Comparison of ENCODE assay signal across 1 cellular context in the genomic region with DNA sequence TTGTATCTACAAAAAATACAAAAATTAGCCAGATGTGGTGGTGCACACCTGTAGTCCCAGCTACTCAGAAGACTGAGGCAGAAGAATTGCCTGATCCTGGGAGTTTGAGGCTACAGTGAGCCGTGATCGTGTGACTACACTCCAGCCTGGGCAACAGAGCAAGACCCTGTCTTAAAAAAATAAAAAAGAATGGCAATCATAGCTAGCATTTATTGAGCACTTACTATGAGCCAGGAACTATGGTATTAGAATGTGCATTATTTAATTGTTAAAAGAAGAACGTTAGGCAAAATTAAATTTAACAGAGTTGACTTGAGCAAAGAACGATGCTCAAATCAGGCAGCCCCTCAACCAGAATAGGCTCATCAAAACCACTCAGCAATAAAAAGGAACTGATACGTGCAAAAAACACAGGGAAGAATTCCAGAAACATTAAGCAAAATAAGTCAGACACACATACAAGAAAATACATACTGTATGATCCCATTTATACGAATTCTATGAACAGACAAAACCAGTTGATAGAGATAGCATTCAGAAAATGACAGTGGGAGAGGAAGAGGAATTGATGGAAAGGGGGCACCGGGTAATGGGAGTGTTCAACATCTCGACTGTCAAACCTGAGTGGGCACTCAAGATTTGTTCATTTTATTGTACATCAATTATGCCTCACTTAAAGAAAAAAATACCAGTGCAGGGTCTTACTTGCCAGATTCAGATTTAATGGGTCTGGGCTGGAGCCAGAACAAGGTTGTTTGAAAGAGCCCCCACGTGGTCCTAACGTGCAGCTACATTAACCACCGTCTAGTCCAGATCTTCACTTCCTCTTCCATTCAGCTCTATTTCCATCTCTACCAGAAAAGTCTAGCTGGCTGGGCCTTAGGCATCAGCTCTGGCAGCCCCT.
TF ChIP-seq lines count a peak whose summit lies in the region.

No MANE protein-coding gene starts in this region.

TF ChIP-seq in K562, 482 proteins besides CTCF, POLR2A, EP300 and RAD21 (continued from another document):
- TF ChIP-seq, protein P1, sequence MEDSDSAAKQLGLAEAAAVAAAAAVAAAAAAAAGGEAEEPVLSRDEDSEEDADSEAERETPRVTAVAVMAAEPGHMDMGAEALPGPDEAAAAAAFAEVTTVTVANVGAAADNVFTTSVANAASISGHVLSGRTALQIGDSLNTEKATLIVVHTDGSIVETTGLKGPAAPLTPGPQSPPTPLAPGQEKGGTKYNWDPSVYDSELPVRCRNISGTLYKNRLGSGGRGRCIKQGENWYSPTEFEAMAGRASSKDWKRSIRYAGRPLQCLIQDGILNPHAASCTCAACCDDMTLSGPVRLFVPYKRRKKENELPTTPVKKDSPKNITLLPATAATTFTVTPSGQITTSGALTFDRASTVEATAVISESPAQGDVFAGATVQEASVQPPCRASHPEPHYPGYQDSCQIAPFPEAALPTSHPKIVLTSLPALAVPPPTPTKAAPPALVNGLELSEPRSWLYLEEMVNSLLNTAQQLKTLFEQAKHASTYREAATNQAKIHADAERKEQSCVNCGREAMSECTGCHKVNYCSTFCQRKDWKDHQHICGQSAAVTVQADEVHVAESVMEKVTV (CRISPR knock-in tag; IDR thresholded peaks at IDR 0.05) = no peak
- TF ChIP-seq SPI1 (IDR thresholded peaks at IDR 0.05; ENCODE audit: borderline replicate concordance, low read depth, low read length) = peak; percentile 95
TF ChIP-seq in K562: peak in this region for 11.
